1 cellular context compared by ENCODE assay signal in the genomic region with DNA sequence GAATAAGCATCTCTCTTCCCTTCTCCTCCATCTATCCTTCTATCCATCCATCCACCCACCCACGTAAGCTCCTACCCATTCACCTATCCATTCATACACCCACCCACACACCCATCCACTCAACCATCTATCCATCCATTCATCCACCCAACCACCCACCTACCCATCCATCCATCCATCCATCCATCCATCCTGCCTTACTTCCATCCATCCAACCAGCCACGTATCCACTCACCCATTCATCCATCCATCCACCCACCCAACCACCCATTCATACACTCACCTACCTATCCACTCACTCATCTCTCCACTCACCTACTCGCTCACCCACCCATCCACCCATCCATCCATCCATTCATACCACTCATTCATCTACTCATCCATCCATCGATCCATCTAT.
TF ChIP-seq lines count a peak whose summit lies in the region.

No MANE protein-coding gene starts in this region.

TF ChIP-seq in HepG2, 621 proteins besides CTCF, POLR2A, EP300 and RAD21:
- no peak for TF ChIP-seq ZNF335 (CRISPR knock-in tag; IDR thresholded peaks at IDR 0.05)
- no peak for TF ChIP-seq TOE1 (CRISPR knock-in tag; IDR thresholded peaks at IDR 0.05)
- TF ChIP-seq ZNF550 (CRISPR knock-in tag; IDR thresholded peaks at IDR 0.05; ENCODE audit: borderline replicate concordance) = no peak
- TF ChIP-seq ZNF589 (CRISPR knock-in tag; conservative IDR thresholded peaks at IDR 0.05) = no peak
- TF ChIP-seq, protein P1, sequence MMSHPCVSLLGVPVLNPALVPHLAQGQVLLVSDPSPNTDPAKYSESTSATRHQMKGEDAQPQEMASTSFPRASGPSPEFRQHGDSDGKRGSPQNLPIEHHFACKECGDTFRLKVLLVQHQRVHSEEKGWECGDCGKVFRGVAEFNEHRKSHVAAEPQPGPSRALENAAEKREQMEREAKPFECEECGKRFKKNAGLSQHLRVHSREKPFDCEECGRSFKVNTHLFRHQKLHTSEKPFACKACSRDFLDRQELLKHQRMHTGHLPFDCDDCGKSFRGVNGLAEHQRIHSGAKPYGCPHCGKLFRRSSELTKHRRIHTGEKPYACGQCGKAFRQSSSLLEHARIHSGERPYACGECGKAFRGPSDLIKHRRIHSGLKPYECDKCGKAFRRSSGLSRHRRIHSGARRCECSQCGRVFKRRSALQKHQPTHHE (CRISPR knock-in tag; IDR thresholded peaks at IDR 0.05; ENCODE audit: borderline replicate concordance) = no peak
- TF ChIP-seq CCAR2 (optimal IDR thresholded peaks at IDR 0.05; ENCODE audit: low read depth, low read length) = no peak
- no peak for TF ChIP-seq GATAD1 (CRISPR knock-in tag; IDR thresholded peaks at IDR 0.05)
- no peak for TF ChIP-seq SP1 (IDR thresholded peaks at IDR 0.05)
- TF ChIP-seq SP1 (CRISPR knock-in tag; IDR thresholded peaks at IDR 0.05) = no peak
- no peak for TF ChIP-seq KDM5A (IDR thresholded peaks at IDR 0.05; ENCODE audit: borderline replicate concordance, low read length)
- TF ChIP-seq TMF1 (CRISPR knock-in tag; IDR thresholded peaks at IDR 0.05; ENCODE audit: low read depth) = no peak
- no peak for TF ChIP-seq NR1H2 (CRISPR knock-in tag; IDR thresholded peaks at IDR 0.05; ENCODE audit: borderline replicate concordance, low read depth)
- TF ChIP-seq ZNF451 (CRISPR knock-in tag; IDR thresholded peaks at IDR 0.05) = no peak
